Comparison of ENCODE assay signal across 1 cellular context in genomic region chr3:70811880-70812279, GRCh38.
TF ChIP-seq lines count a peak whose summit lies in the region.

No MANE protein-coding gene starts in this region.

TF ChIP-seq in SK-N-SH treated with all-trans-retinoic acid at 6 μM for 48 hours, 23 proteins besides CTCF, POLR2A, EP300 and RAD21 (continued from another document):
- no peak for TF ChIP-seq POU6F1 (CRISPR knock-in tag; IDR thresholded peaks at IDR 0.05; ENCODE audit: borderline replicate concordance, low read depth)
- no peak for TF ChIP-seq BACH2 (CRISPR knock-in tag; IDR thresholded peaks at IDR 0.05; ENCODE audit: borderline replicate concordance)
- TF ChIP-seq ESRRG (CRISPR knock-in tag; IDR thresholded peaks at IDR 0.05) = no peak
- no peak for TF ChIP-seq TCF4 (CRISPR knock-in tag; IDR thresholded peaks at IDR 0.05; ENCODE audit: borderline replicate concordance)
- TF ChIP-seq TSHZ2 (CRISPR knock-in tag; IDR thresholded peaks at IDR 0.05) = no peak
- TF ChIP-seq ZNF70 (CRISPR knock-in tag; IDR thresholded peaks at IDR 0.05) = no peak
- no peak for TF ChIP-seq ZFP3 (CRISPR knock-in tag; IDR thresholded peaks at IDR 0.05)
- no peak for TF ChIP-seq ISL1 (CRISPR knock-in tag; IDR thresholded peaks at IDR 0.05)
